10 cellular contexts compared by ENCODE assay signal in genomic region chr14:73764881-73765280, GRCh38. TPM values are rescaled to one million over a fixed set of nuclear protein-coding genes. Genes with fewer than 3 reads are reported as not detected.
DNase-seq lines count a peak whose midpoint lies in the region; ATAC-seq, FAIRE-seq and TF ChIP-seq lines count a peak whose summit lies in the region.
"Had no signal": no experiment of that assay in that cellular context is flagged by ENCODE, and none has a peak within 500 bp of the region (broad histone marks: within the 10 kb centered on the region; RNA-seq: fewer than 3 reads in every experiment).

No MANE protein-coding gene starts in this region.

- H4K20me1 ChIP-seq in PC-3 (ENCODE audit: low read length): no peaks in the 10 kb centered on the region

- H3K4me2 ChIP-seq in PC-3 (ENCODE audit: low read length): no peak overlapping the region

- POLR2A ChIA-PET in PC-3 (lab: Charles Lee; ENCODE audit: unreplicated experiment): no interaction called here

- H3K4me1 ChIP-seq in psoas muscle: peaks cover 87% of the 10 kb centered on the region
- H3K4me1 ChIP-seq in PC-3 (ENCODE audit: insufficient read depth, low read length): peaks cover 36% of the 10 kb centered on the region

- intact Hi-C loops in Right ventricle myocardium superior (cut with DNase I): no loop called here
- intact Hi-C loops in psoas muscle (cut with DNase I): no loop called here
- intact Hi-C loops in PC-3 (cut with micrococcal nuclease): no loop called here

- no peaks in the 10 kb centered on the region for H3F3A ChIP-seq in PC-3 (ENCODE audit: low read length, unreplicated experiment)

- H3K9ac ChIP-seq in PC-3 (ENCODE audit: low read length): no peak overlapping the region

- 0 to 4% (median 0%) methylated on average over 3 to 4 of the region's 4 CpGs for WGBS in psoas muscle, 3 donors

- peaks cover 91% of the 10 kb centered on the region for H3K79me2 ChIP-seq in PC-3 (ENCODE audit: low read length)

- H3K9me3 ChIP-seq in psoas muscle (no peaks in the 10 kb centered on the region), PC-3 (ENCODE audit: low read length) (no peaks in the 10 kb centered on the region)

- CTCF ChIA-PET in PC-3 (lab: Charles Lee): interaction anchor here (0.6 kb wide), 1 partner anchor 32 kb away, joined by 13 read pairs; no protein-coding TSS in a partner anchor

- H3K27ac ChIP-seq in psoas muscle: peak overlapping the region; percentile 96
- H3K27ac ChIP-seq in PC-3 (ENCODE audit: low read length): no peak overlapping the region
- H3K27ac ChIP-seq in brain microvascular endothelial cell: no peak overlapping the region

- no peak for FAIRE-seq in RCC 7860 (lab: Jason Lieb, UNC)
- FAIRE-seq: astrocyte had no signal

- ATAC-seq in Right ventricle myocardium superior (ENCODE audit: poor library complexity): peak; percentile 70
- ATAC-seq in psoas muscle: peak; percentile 81 to 83 (median 81)
- ATAC-seq in HG02840 (IDR thresholded peaks at IDR 0.05; ENCODE audit: low FRiP score, unreplicated experiment): no peak
- no peak for ATAC-seq in PC-3

- H3K27me3 ChIP-seq in psoas muscle (ENCODE audit: insufficient read depth in 3 of 3, low read length in 2 of 3) (no peaks in the 10 kb centered on the region), PC-3 (ENCODE audit: low read length) (no peaks in the 10 kb centered on the region), brain microvascular endothelial cell (replicated peaks) (no peaks in the 10 kb centered on the region)

- H3K4me3 ChIP-seq in psoas muscle (peak overlapping the region; percentile 30), PC-3 (ENCODE audit: low read length) (no peak overlapping the region), brain microvascular endothelial cell (ENCODE audit: low read depth, low read length) (no peak overlapping the region)

- H3K36me3 ChIP-seq in psoas muscle (ENCODE audit: insufficient read depth in 1 of 2, low read depth in 1 of 2) (no peaks in the 10 kb centered on the region), PC-3 (ENCODE audit: low read depth, low read length) (no peaks in the 10 kb centered on the region), brain microvascular endothelial cell (replicated peaks) (no peaks in the 10 kb centered on the region)

- in situ Hi-C loops in brain microvascular endothelial cell (cut with HindIII; ENCODE audit: low pct_ligation_motif_present, low sequenced_read_pairs): no loop called here

- H3K9me2 ChIP-seq in PC-3 (replicated peaks; ENCODE audit: low read length): no peaks in the 10 kb centered on the region

- DNase-seq in EH (ENCODE audit: low read depth) (peak; percentile 40), RCC 7860 (ENCODE audit: low spot score) (peak; percentile 33), Right ventricle myocardium superior (peak; percentile 81), psoas muscle (peak; percentile 87 to 94), PC-3 (no peak), NCI-H526 (lab: John Stamatoyannopoulos, UW) (no peak), brain microvascular endothelial cell (no peak)
- DNase-seq: NCI-H2107 had no signal

- no TSS peak for BruUV-seq in PC-3 (replicated peaks; lab: Mats Ljungman, UMichigan)

- TF ChIP-seq CTCF in psoas muscle (IDR thresholded peaks at IDR 0.05): no peak
- TF ChIP-seq CTCF in PC-3 (conservative IDR thresholded peaks at IDR 0.05; ENCODE audit: low read depth, low read length): no peak
- no peak for TF ChIP-seq CTCF in brain microvascular endothelial cell (IDR thresholded peaks at IDR 0.05; ENCODE audit: low read depth, low read length, missing control alignments)

- no peak overlapping the region for H2AFZ ChIP-seq in PC-3 (ENCODE audit: low read length)

RNA-seq across cellular contexts. Expression of gene PNMA1, which starts 50.7 kb away (rescaled TPM):
- total RNA-seq in Right ventricle myocardium superior (12.9 TPM), psoas muscle (10 to 100 TPM in 3 of 4 donors, 1 to 10 TPM in 1; 9.3 to 27.0 (median 17.0) TPM), PC-3 (2014; rRNA removed) (30.8 and 36.7 TPM in 2 replicates)
- 10 to 100 TPM; 11.0 to 28.8 (median 19.6) TPM for polyA plus RNA-seq in psoas muscle

Comparison
In these comparisons a context has a peak if more than half of its experiments do, and no peak if none do; other contexts are left out.
1. DNase-seq: peak in EH (single experiment), RCC 7860 (single experiment), Right ventricle myocardium superior (single experiment) and psoas muscle (2 of 2); none in PC-3 (single experiment), NCI-H526 (0 of 2) and brain microvascular endothelial cell (single experiment).
2. ATAC-seq: peak in Right ventricle myocardium superior (single experiment) and psoas muscle (4 of 4); none in HG02840 (single experiment) and PC-3 (single experiment).